In the genomic region with DNA sequence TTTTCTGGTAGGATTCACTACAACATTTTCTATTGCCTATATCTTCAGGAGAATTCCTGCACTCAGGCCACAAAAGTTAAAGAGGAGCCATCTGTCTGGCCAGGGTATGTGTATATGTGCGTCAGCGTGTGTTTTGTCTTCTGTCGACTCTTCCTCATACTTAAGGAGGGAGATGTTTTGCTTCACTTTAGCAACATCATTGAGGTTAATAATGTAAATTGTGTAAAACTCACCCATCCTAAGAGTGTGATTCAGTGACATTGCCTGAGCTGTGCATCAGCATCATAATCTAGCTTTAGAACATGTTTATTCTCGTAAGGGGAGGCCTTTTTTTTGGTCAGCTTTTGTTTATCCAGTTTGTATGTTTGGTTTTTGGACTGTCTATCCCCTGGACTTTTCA, we compare ENCODE assay signal across 27 cellular contexts.
"Had no signal": no experiment of that assay in that cellular context is flagged by ENCODE, and none has a peak within 500 bp of the region (broad histone marks: within the 10 kb centered on the region; RNA-seq: fewer than 3 reads in every experiment).

No MANE protein-coding gene starts in this region.

- H3K9me3 ChIP-seq: left ventricle myocardium inferior, pancreas, psoas muscle, right lobe of liver, stomach, testis, thyroid gland, transverse colon, upper lobe of left lung, vagina had no signal

- H3K4me3 Mint-ChIP-seq: immature natural killer cell; naive thymus-derived CD8-positive, alpha-beta T cell; nephron; neural crest cell; stimulated activated naive B cell treated with anti-CD40 and anti-IgM and Interleukin-4, amounts not matched to agents 10 μg/mL and 1 μg/mL and 100 μg/mL, for 72 hours had no signal

- ATAC-seq: left colon; naive thymus-derived CD8-positive, alpha-beta T cell; pancreas; psoas muscle; right lobe of liver; stimulated activated naive B cell treated with anti-CD40 and anti-IgM and Interleukin-4, amounts not matched to agents 10 μg/mL and 1 μg/mL and 100 μg/mL, for 72 hours; stimulated activated naive CD8-positive, alpha-beta T cell treated with anti-CD3 and anti-CD28 coated beads, Interleukin-15, Interleukin-2, amounts not matched to agents 100 U/mL and 50 U/mL, for 24 hours had no signal

- H3K4me3 ChIP-seq: left ventricle myocardium inferior, lung, pancreas, psoas muscle, right lobe of liver, smooth muscle cell, stomach, testis, thyroid gland, transverse colon, upper lobe of left lung, vagina had no signal

- H3K4me1 Mint-ChIP-seq: immature natural killer cell, neural crest cell had no signal

- H3K4me2 ChIP-seq: smooth muscle cell had no signal

- H3K27me3 ChIP-seq: pancreas, right lobe of liver, stomach, testis, thyroid gland, transverse colon, upper lobe of left lung, vagina had no signal

- H3K9me3 Mint-ChIP-seq: immature natural killer cell; naive thymus-derived CD8-positive, alpha-beta T cell; nephron; neural crest cell; stimulated activated naive B cell treated with anti-CD40 and anti-IgM and Interleukin-4, amounts not matched to agents 10 μg/mL and 1 μg/mL and 100 μg/mL, for 72 hours had no signal

- H3K4me1 ChIP-seq: pancreas, psoas muscle, right lobe of liver, testis, thyroid gland, transverse colon, upper lobe of left lung, vagina had no signal

- DNase-seq: hypothalamus; immature natural killer cell; kidney; left colon; left ventricle myocardium inferior; midbrain; naive thymus-derived CD8-positive, alpha-beta T cell; nucleus accumbens; pancreas; posterior cingulate gyrus; psoas muscle; right lobe of liver; stimulated activated CD4-positive, alpha-beta T cell treated with anti-CD3 and anti-CD28 coated beads, Interleukin-1b, Interleukin-23, amount 100 ng/mL, for 48 hours; stimulated activated CD4-positive, alpha-beta T cell treated with anti-CD3 and anti-CD28 coated beads, Interleukin-4, amount 100 ng/mL, for 1 hour; stimulated activated naive B cell treated with anti-CD40 and anti-IgM and Interleukin-4, amounts not matched to agents 10 μg/mL and 1 μg/mL and 100 μg/mL, for 72 hours; stimulated activated naive CD8-positive, alpha-beta T cell treated with anti-CD3 and anti-CD28 coated beads, Interleukin-15, Interleukin-2, amounts not matched to agents 100 U/mL and 50 U/mL, for 24 hours; stomach; testis; thyroid gland; transverse colon; upper lobe of left lung had no signal

- H3K27me3 Mint-ChIP-seq: naive thymus-derived CD8-positive, alpha-beta T cell; stimulated activated naive B cell treated with anti-CD40 and anti-IgM and Interleukin-4, amounts not matched to agents 10 μg/mL and 1 μg/mL and 100 μg/mL, for 72 hours had no signal

- H3K27ac ChIP-seq: left ventricle myocardium inferior, pancreas, psoas muscle, right lobe of liver, testis, thyroid gland, upper lobe of left lung, vagina had no signal

- H3K27ac Mint-ChIP-seq: nephron; stimulated activated naive B cell treated with anti-CD40 and anti-IgM and Interleukin-4, amounts not matched to agents 10 μg/mL and 1 μg/mL and 100 μg/mL, for 72 hours had no signal

- FAIRE-seq: islet of Langerhans, kidney, pancreas had no signal
